ENCODE assay signal across 23 cellular contexts in genomic region chr1:31667065-31667785, GRCh38. TPM values are rescaled to one million over a fixed set of nuclear protein-coding genes. Genes with fewer than 3 reads are reported as not detected.
A peak's percentile ranks its signal among the peaks of the same experiment; 100 is the strongest.
DNase-seq lines count a peak whose midpoint lies in the region; ATAC-seq, FAIRE-seq and TF ChIP-seq lines count a peak whose summit lies in the region.
"Had no signal": no experiment of that assay in that cellular context is flagged by ENCODE, and none has a peak within 500 bp of the region (broad histone marks: within the 10 kb centered on the region; RNA-seq: fewer than 3 reads in every experiment).

No MANE protein-coding gene starts in this region.

- H3K4me3 ChIP-seq in BLaER1 treated with 17β-estradiol and CSF1 and Interleukin-3, amounts not matched to agents 10 nM and 100 nM = no peak overlapping the region
- H3K4me3 ChIP-seq in RWPE2 (ENCODE audit: severe bottlenecking) (no peak overlapping the region), small intestine (ENCODE audit: low read depth in 1 of 2, low read length in 2 of 2) (no peak overlapping the region)
- H3K4me3 ChIP-seq: mucosa of descending colon, SJCRH30 had no signal

- peak overlapping the region in 6 of 11 experiments; percentile 1 to 46 (median 12); a peak in 4 of 22 replicates for H3K9ac ChIP-seq in BLaER1 treated with 17β-estradiol and CSF1 and Interleukin-3, amounts not matched to agents 10 nM and 100 nM

- H3K27me3 Mint-ChIP-seq in activated T-cell treated with anti-CD3 and anti-CD28 coated beads, Interleukin-2, amount 50 U/mL, for 72 hours (ENCODE audit: low read depth) = peaks cover 27% of the 10 kb centered on the region

- FAIRE-seq in small intestine (lab: Jason Lieb, UNC) = no peak
- FAIRE-seq: GM19239 had no signal

- H3K36me3 ChIP-seq in BLaER1 treated with 17β-estradiol and CSF1 and Interleukin-3, amounts not matched to agents 10 nM and 100 nM = no peaks in the 10 kb centered on the region
- H3K36me3 ChIP-seq in RWPE2 (ENCODE audit: low read depth) (peaks cover 41% of the 10 kb centered on the region), small intestine (ENCODE audit: control insufficient read depth in 2 of 2, insufficient read depth in 2 of 2, low read length in 2 of 2) (no peaks in the 10 kb centered on the region)
- H3K36me3 ChIP-seq: SJCRH30 had no signal

- H3K27ac Mint-ChIP-seq in activated T-cell treated with anti-CD3 and anti-CD28 coated beads, Interleukin-2, amount 50 U/mL, for 72 hours = no peak overlapping the region
- H3K27ac Mint-ChIP-seq: activated T-helper 17 cell treated with anti-CD3 and anti-CD28 coated beads, Interleukin-2, amount 50 U/mL, for 72 hours; T-helper 2 cell treated with Interferon-gamma antibody and Interleukin-4, amounts not matched to agents 5 μg/mL and 100 μg/mL, for 36 hours had no signal

- TF ChIP-seq CTCF in RWPE2 (IDR thresholded peaks at IDR 0.05; ENCODE audit: poor library complexity, severe bottlenecking) (no peak), foreskin keratinocyte (conservative IDR thresholded peaks at IDR 0.05) (no peak)

- H3K9me3 ChIP-seq in BLaER1 treated with 17β-estradiol and CSF1 and Interleukin-3, amounts not matched to agents 10 nM and 100 nM (replicated peaks in 1 of 11) = no peaks in the 10 kb centered on the region
- H3K9me3 ChIP-seq in RWPE2 (ENCODE audit: severe bottlenecking) (no peaks in the 10 kb centered on the region), small intestine (ENCODE audit: control insufficient read depth, low read depth) (no peaks in the 10 kb centered on the region)
- H3K9me3 ChIP-seq: mucosa of descending colon, SJCRH30 had no signal

- ATAC-seq in RWPE2 (ENCODE audit: low read depth) = no peak
- ATAC-seq in foreskin keratinocyte = no peak
- ATAC-seq in activated T-cell treated with anti-CD3 and anti-CD28 coated beads, Interleukin-2, amount 50 U/mL, for 72 hours (replicated peaks in 1 of 2) = no peak
- no peak for ATAC-seq in HG02642 (IDR thresholded peaks at IDR 0.05; ENCODE audit: poor library complexity, unreplicated experiment)
- ATAC-seq in GM21360 (IDR thresholded peaks at IDR 0.05; ENCODE audit: unreplicated experiment) = no peak
- ATAC-seq: activated T-helper 17 cell treated with anti-CD3 and anti-CD28 coated beads, Interleukin-2, amount 50 U/mL, for 72 hours had no signal

- no peaks in the 10 kb centered on the region; a peak in 1 of 22 replicates for H4K20me1 ChIP-seq in BLaER1 treated with 17β-estradiol and CSF1 and Interleukin-3, amounts not matched to agents 10 nM and 100 nM

- H3K27ac ChIP-seq in BLaER1 treated with 17β-estradiol and CSF1 and Interleukin-3, amounts not matched to agents 10 nM and 100 nM = peak overlapping the region in 1 of 11 experiments; percentile 8; a peak in 1 of 22 replicates
- peak overlapping the region; percentile 49 for H3K27ac ChIP-seq in RWPE2 (ENCODE audit: poor library complexity, severe bottlenecking)
- H3K27ac ChIP-seq in foreskin keratinocyte = peak overlapping the region; percentile 99
- H3K27ac ChIP-seq in small intestine (ENCODE audit: low read depth in 1 of 2, low read length in 1 of 2) = peak overlapping the region; percentile 55 to 71
- H3K27ac ChIP-seq: SJCRH30 had no signal

- H3K27me3 ChIP-seq in BLaER1 treated with 17β-estradiol and CSF1 and Interleukin-3, amounts not matched to agents 10 nM and 100 nM = peaks cover 25 to 54% (median 32%) of the 10 kb centered on the region in 11 experiments
- H3K27me3 ChIP-seq in RWPE2 (ENCODE audit: insufficient read depth, poor library complexity, severe bottlenecking) (no peaks in the 10 kb centered on the region), foreskin keratinocyte (no peaks in the 10 kb centered on the region), small intestine (ENCODE audit: control insufficient read depth in 2 of 2, insufficient read depth in 2 of 2, low read length in 2 of 2) (no peaks in the 10 kb centered on the region)

- no peaks in the 10 kb centered on the region for H3K9me3 Mint-ChIP-seq in activated T-cell treated with anti-CD3 and anti-CD28 coated beads, Interleukin-2, amount 50 U/mL, for 72 hours
- H3K9me3 Mint-ChIP-seq: activated T-helper 17 cell treated with anti-CD3 and anti-CD28 coated beads, Interleukin-2, amount 50 U/mL, for 72 hours; CD8-positive, alpha-beta memory T cell; T-helper 2 cell treated with Interferon-gamma antibody and Interleukin-4, amounts not matched to agents 5 μg/mL and 100 μg/mL, for 36 hours; type B pancreatic cell had no signal

- peaks cover 21 to 88% (median 73%) of the 10 kb centered on the region in 10 experiments for H3K4me1 ChIP-seq in BLaER1 treated with 17β-estradiol and CSF1 and Interleukin-3, amounts not matched to agents 10 nM and 100 nM
- H3K4me1 ChIP-seq in RWPE2 (ENCODE audit: insufficient read depth, poor library complexity, severe bottlenecking) (peaks cover 26% of the 10 kb centered on the region), foreskin keratinocyte (peaks cover 21% of the 10 kb centered on the region), small intestine (ENCODE audit: control insufficient read depth in 2 of 2, insufficient read depth in 1 of 2, low read depth in 1 of 2, low read length in 1 of 2) (peaks cover 2 to 4% of the 10 kb centered on the region in 2 donors)

- no peaks in the 10 kb centered on the region for H3K36me3 Mint-ChIP-seq in activated T-cell treated with anti-CD3 and anti-CD28 coated beads, Interleukin-2, amount 50 U/mL, for 72 hours (ENCODE audit: insufficient read depth in 2 of 2)
- H3K36me3 Mint-ChIP-seq: CD8-positive, alpha-beta memory T cell; type B pancreatic cell had no signal

- H3K4me1 Mint-ChIP-seq in activated T-cell treated with anti-CD3 and anti-CD28 coated beads, Interleukin-2, amount 50 U/mL, for 72 hours (ENCODE audit: low read depth) = peaks cover 10% of the 10 kb centered on the region

- 74 to 82% (median 81%) methylated on average over 19 of the region's 19 CpGs for WGBS in small intestine, 3 donors

- DNase-seq in RWPE2 (ENCODE audit: low spot score) (peak; percentile 47), foreskin keratinocyte (no peak), small intestine (no peak), AG08396 (ENCODE audit: low spot score) (no peak)
- no peak for DNase-seq in activated T-cell treated with anti-CD3 and anti-CD28 coated beads, Interleukin-2, amount 50 U/mL, for 72 hours
- DNase-seq: ACHN; activated CD4-positive, CD25-positive, alpha-beta regulatory T cell treated with anti-CD3 and anti-CD28 coated beads, Interleukin-2, amount 50 U/mL, for 72 hours; CD8-positive, alpha-beta memory T cell; effector memory CD4-positive, alpha-beta T cell; left cardiac atrium; MM.1S; NCI-H187 treated with DMSO at 0.1 percent for 48 hours had no signal

- H3K4me2 ChIP-seq in BLaER1 treated with 17β-estradiol and CSF1 and Interleukin-3, amounts not matched to agents 10 nM and 100 nM = peak overlapping the region in 8 of 11 experiments; percentile 56 to 98 (median 81); a peak in 13 of 22 replicates

- H3K4me3 Mint-ChIP-seq in activated T-cell treated with anti-CD3 and anti-CD28 coated beads, Interleukin-2, amount 50 U/mL, for 72 hours = no peak overlapping the region
- H3K4me3 Mint-ChIP-seq: activated T-helper 17 cell treated with anti-CD3 and anti-CD28 coated beads, Interleukin-2, amount 50 U/mL, for 72 hours; CD8-positive, alpha-beta memory T cell; T-helper 2 cell treated with Interferon-gamma antibody and Interleukin-4, amounts not matched to agents 5 μg/mL and 100 μg/mL, for 36 hours; type B pancreatic cell had no signal

RNA-seq across cellular contexts. Expression of gene PEF1, which starts 22.5 kb away (rescaled TPM):
- 94.3 and 95.7 TPM in 2 replicates for total RNA-seq in foreskin keratinocyte
- 105 and 106 TPM in 2 replicates for polyA plus RNA-seq in foreskin keratinocyte
- 10 to 100 TPM; 55.5 to 72.2 (median 58.9) TPM for polyA plus RNA-seq in small intestine
- total RNA-seq in activated T-cell treated with anti-CD3 and anti-CD28 coated beads, Interleukin-2, amount 50 U/mL, for 72 hours = 10 to 100 TPM; 55.1 to 63.1 TPM

RNA-seq across cellular contexts. Expression of gene COL16A1, which starts 36.6 kb away (rescaled TPM):
- total RNA-seq in foreskin keratinocyte = 125 and 133 TPM in 2 replicates
- polyA plus RNA-seq in foreskin keratinocyte = 74.3 and 80.3 TPM in 2 replicates
- 10 to 100 TPM; 12.3 to 18.1 (median 15.3) TPM for polyA plus RNA-seq in small intestine
- under 1 TPM; 0.49 to 0.82 TPM for total RNA-seq in activated T-cell treated with anti-CD3 and anti-CD28 coated beads, Interleukin-2, amount 50 U/mL, for 72 hours
- total RNA-seq: activated CD8-positive, alpha-beta memory T cell treated with anti-CD3 and anti-CD28 coated beads for 36 hours; activated T-helper 17 cell treated with anti-CD3 and anti-CD28 coated beads, Interleukin-2, amount 50 U/mL, for 72 hours had no signal
- polyA plus RNA-seq: CD8-positive, alpha-beta memory T cell had no signal

RNA-seq across cellular contexts. Expression of gene HCRTR1, which starts 49.7 kb away (rescaled TPM):
- total RNA-seq in foreskin keratinocyte = not detected in 2 replicates
- polyA plus RNA-seq in foreskin keratinocyte = not detected in 2 replicates
- under 1 TPM in 1 of 3 donors, not detected in 2; 0.06 TPM for polyA plus RNA-seq in small intestine
- not detected for total RNA-seq in activated T-cell treated with anti-CD3 and anti-CD28 coated beads, Interleukin-2, amount 50 U/mL, for 72 hours
- total RNA-seq: activated CD8-positive, alpha-beta memory T cell treated with anti-CD3 and anti-CD28 coated beads for 36 hours; activated T-helper 17 cell treated with anti-CD3 and anti-CD28 coated beads, Interleukin-2, amount 50 U/mL, for 72 hours; cardiac septum; CD8-positive, alpha-beta memory T cell; mucosa of descending colon; SJCRH30 had no signal
- polyA plus RNA-seq: CD8-positive, alpha-beta memory T cell had no signal

Comparison
In these comparisons a context has a peak if more than half of its experiments do, and no peak if none do; other contexts are left out.
1. RNA of gene COL16A1, which starts 36.6 kb away (total RNA-seq): 125 to 133 TPM in foreskin keratinocyte; 0.49 to 0.82 TPM in activated T-cell treated with anti-CD3 and anti-CD28 coated beads, Interleukin-2, amount 50 U/mL, for 72 hours; every median in the first group is over 10 times any median in the second.